Comparison of ENCODE assay signal across 6 cellular contexts in the genomic region with DNA sequence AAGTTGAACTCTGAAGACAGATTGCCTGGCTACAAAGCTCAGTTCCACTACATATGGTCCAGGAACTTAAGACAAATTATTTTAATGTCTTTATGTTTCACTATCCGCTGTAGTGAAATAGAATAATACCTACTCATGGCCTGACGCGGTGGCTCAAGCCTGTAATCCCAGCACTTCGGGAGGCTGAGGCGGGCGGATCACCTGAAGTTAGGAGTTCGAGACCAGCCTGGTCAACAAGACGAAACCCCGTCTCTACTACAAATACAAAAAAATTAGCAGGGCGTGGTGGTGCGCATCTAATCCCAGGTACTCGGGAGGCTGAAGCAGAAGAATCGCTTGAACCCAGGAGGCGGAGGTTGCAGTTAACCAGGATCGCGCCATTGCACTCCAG. TPM values are rescaled to one million over a fixed set of nuclear protein-coding genes. Genes with fewer than 3 reads are reported as not detected.
A peak's percentile ranks its signal among the peaks of the same experiment; 100 is the strongest.
DNase-seq lines count a peak whose midpoint lies in the region; ATAC-seq and TF ChIP-seq lines count a peak whose summit lies in the region.
"Not testable (repeated sequence)": the region's sequence is repeated elsewhere in the genome, so short reads cannot be mapped to it uniquely, and the experiment has no call there.

No MANE protein-coding gene starts in this region.

- peak overlapping the region; percentile 57; the same call in 1 of the 2 replicates for H2AFZ ChIP-seq in Karpas-422 (ENCODE audit: low read length)

- not testable (repeated sequence) for H3K9me3 ChIP-seq in Karpas-422 (ENCODE audit: low read length); liver (ENCODE audit: control insufficient read depth in 4 of 4, low read length in 3 of 4); gastrocnemius medialis

- WGBS in liver, result 91% methylated on average over 16 of the region's 16 CpGs

- peak overlapping the region; percentile 98 to 100 for H3K4me3 Mint-ChIP-seq in activated T-cell treated with anti-CD3 and anti-CD28 coated beads, Interleukin-2, amount 50 U/mL, for 72 hours
- peak overlapping the region; percentile 99 for H3K4me3 Mint-ChIP-seq in effector memory CD8-positive, alpha-beta T cell

- not testable (repeated sequence) for H3K36me3 Mint-ChIP-seq in activated T-cell treated with anti-CD3 and anti-CD28 coated beads, Interleukin-2, amount 50 U/mL, for 72 hours (ENCODE audit: insufficient read depth in 2 of 2)
- H3K36me3 Mint-ChIP-seq in effector memory CD8-positive, alpha-beta T cell (ENCODE audit: insufficient read depth), result peaks cover 42% of the 10 kb centered on the region

- not testable (repeated sequence) for TF ChIP-seq RAD21 in liver (IDR thresholded peaks at IDR 0.05)

- in situ Hi-C loops in gastrocnemius medialis (cut with MboI; ENCODE audit: low sequenced_read_pairs in 4 of 4), result loop anchor here in 1 of 4 donors (10.0 kb wide), 1 partner anchor 50 kb away; a partner anchor contains a TSS

- not testable (repeated sequence) for TF ChIP-seq POLR2A in gastrocnemius medialis (IDR thresholded peaks at IDR 0.05)

- not testable (repeated sequence) for ATAC-seq in activated T-cell treated with anti-CD3 and anti-CD28 coated beads, Interleukin-2, amount 50 U/mL, for 72 hours (replicated peaks in 1 of 2); effector memory CD8-positive, alpha-beta T cell (replicated peaks); gastrocnemius medialis

- not testable (repeated sequence) for TF ChIP-seq CTCF in AG10803 (conservative IDR thresholded peaks at IDR 0.05; ENCODE audit: low read length); liver (IDR thresholded peaks at IDR 0.05; ENCODE audit: low read depth, low read length, missing input control); gastrocnemius medialis (IDR thresholded peaks at IDR 0.05 in 4 of 5, conservative IDR thresholded peaks at IDR 0.05 in 1 of 5)

- H3K27me3 ChIP-seq in Karpas-422 (ENCODE audit: low read length); liver (ENCODE audit: control insufficient read depth in 4 of 4, insufficient read depth in 4 of 4, low read length in 3 of 4); gastrocnemius medialis: not testable (repeated sequence)

- H3K9me2 ChIP-seq in Karpas-422 (replicated peaks; ENCODE audit: insufficient read depth, low read length), result not testable (repeated sequence)

- H3K4me1 Mint-ChIP-seq in activated T-cell treated with anti-CD3 and anti-CD28 coated beads, Interleukin-2, amount 50 U/mL, for 72 hours (ENCODE audit: low read depth), result peaks cover 11% of the 10 kb centered on the region
- H3K4me1 Mint-ChIP-seq in effector memory CD8-positive, alpha-beta T cell (ENCODE audit: low read depth in 2 of 2), result peaks cover 10 to 11% of the 10 kb centered on the region in 2 donors

- not testable (repeated sequence) for H3K9me3 Mint-ChIP-seq in activated T-cell treated with anti-CD3 and anti-CD28 coated beads, Interleukin-2, amount 50 U/mL, for 72 hours; effector memory CD8-positive, alpha-beta T cell

- H3K27me3 Mint-ChIP-seq in activated T-cell treated with anti-CD3 and anti-CD28 coated beads, Interleukin-2, amount 50 U/mL, for 72 hours (ENCODE audit: low read depth); effector memory CD8-positive, alpha-beta T cell: not testable (repeated sequence)

- not testable (repeated sequence) for H3K36me3 ChIP-seq in Karpas-422 (ENCODE audit: insufficient read depth, low read length); liver (ENCODE audit: control insufficient read depth in 4 of 4, insufficient read depth in 3 of 4, low read depth in 1 of 4, low read length in 3 of 4)
- H3K36me3 ChIP-seq in gastrocnemius medialis, result peaks cover 0 to 11% of the 10 kb centered on the region in 2 donors

- H4K20me1 ChIP-seq in Karpas-422 (ENCODE audit: insufficient read depth, low read depth, low read length), result not testable (repeated sequence)

- not testable (repeated sequence) for H3K27ac ChIP-seq in Karpas-422 (ENCODE audit: low read length)
- H3K27ac ChIP-seq in liver (ENCODE audit: low read depth in 1 of 2, low read length in 2 of 2) (peak overlapping the region; percentile 77 to 79), gastrocnemius medialis (peak overlapping the region; percentile 83 to 88 (median 84))

- peaks cover 33% of the 10 kb centered on the region for H3K79me2 ChIP-seq in Karpas-422 (ENCODE audit: low read length)

- peak overlapping the region; percentile 85 for H3K4me2 ChIP-seq in Karpas-422 (ENCODE audit: low read depth, low read length, poor library complexity, severe bottlenecking)

- H3K9ac ChIP-seq in Karpas-422 (ENCODE audit: low read length), result peak overlapping the region; percentile 81
- H3K9ac ChIP-seq in liver (ENCODE audit: low read depth in 1 of 2, low read length in 2 of 2), result not testable (repeated sequence)

- DNase-seq in AG10803 (ENCODE audit: low read depth); Karpas-422; activated T-cell treated with anti-CD3 and anti-CD28 coated beads, Interleukin-2, amount 50 U/mL, for 72 hours; effector memory CD8-positive, alpha-beta T cell; gastrocnemius medialis: not testable (repeated sequence)

- H3K4me3 ChIP-seq in AG10803 (ENCODE audit: low read length) (peak overlapping the region; percentile 88), Karpas-422 (ENCODE audit: low read length) (peak overlapping the region; percentile 92), liver (ENCODE audit: low read depth in 1 of 3, low read length in 3 of 3) (peak overlapping the region; percentile 77 to 90 (median 78)), gastrocnemius medialis (peak overlapping the region; percentile 84 to 95 (median 87))

- H3K4me1 ChIP-seq in Karpas-422 (ENCODE audit: low read length), result peaks cover 16% of the 10 kb centered on the region
- H3K4me1 ChIP-seq in liver (ENCODE audit: control insufficient read depth in 4 of 4, insufficient read depth in 4 of 4, low read length in 3 of 4), result peaks cover 4 to 14% (median 11%) of the 10 kb centered on the region in 4 donors
- H3K4me1 ChIP-seq in gastrocnemius medialis, result peaks cover 10 to 18% of the 10 kb centered on the region in 2 donors

- intact Hi-C loops in gastrocnemius medialis (cut with DNase I; ENCODE audit: low total_unique reads), result loop anchor here (10.0 kb wide), 1 partner anchor 730 kb away; a partner anchor contains a TSS

- peak overlapping the region; percentile 86 for H3K27ac Mint-ChIP-seq in activated T-cell treated with anti-CD3 and anti-CD28 coated beads, Interleukin-2, amount 50 U/mL, for 72 hours
- peak overlapping the region; percentile 97 for H3K27ac Mint-ChIP-seq in effector memory CD8-positive, alpha-beta T cell

RNA-seq across cellular contexts. Expression of a gene that starts 0.6 kb away (rescaled TPM):
- total RNA-seq in Karpas-422 (2014; rRNA removed; shearing (Covaris generic); ENCODE audit: low replicate concordance), result 56.0 and 165 TPM in 2 replicates
- total RNA-seq in activated T-cell treated with anti-CD3 and anti-CD28 coated beads, Interleukin-2, amount 50 U/mL, for 72 hours, result 10 to 100 TPM; 54.7 to 54.8 TPM
- total RNA-seq in liver (10 to 100 TPM; 40.5 to 54.7 TPM), gastrocnemius medialis (100 to 1,000 TPM in 1 of 4 donors, 10 to 100 TPM in 3; 64.9 to 123 (median 76.8) TPM)
- polyA plus RNA-seq in liver, result 10 to 100 TPM; 66.8 to 78.2 TPM

RNA-seq across cellular contexts. Expression of a gene that starts 23.1 kb away (rescaled TPM):
- not detected in 2 replicates for total RNA-seq in Karpas-422 (2014; rRNA removed; shearing (Covaris generic); ENCODE audit: low replicate concordance)
- not detected for total RNA-seq in activated T-cell treated with anti-CD3 and anti-CD28 coated beads, Interleukin-2, amount 50 U/mL, for 72 hours
- total RNA-seq in liver (not detected), gastrocnemius medialis (not detected)
- polyA plus RNA-seq in liver, result not detected

RNA-seq across cellular contexts. Expression of a gene that starts 37.0 kb away (rescaled TPM):
- 43.8 and 47.1 TPM in 2 replicates for total RNA-seq in Karpas-422 (2014; rRNA removed; shearing (Covaris generic); ENCODE audit: low replicate concordance)
- total RNA-seq in activated T-cell treated with anti-CD3 and anti-CD28 coated beads, Interleukin-2, amount 50 U/mL, for 72 hours, result 100 to 1,000 TPM; 133 to 191 TPM
- total RNA-seq in liver (10 to 100 TPM; 20.5 to 23.8 TPM), gastrocnemius medialis (10 to 100 TPM; 32.7 to 41.1 (median 35.4) TPM)
- polyA plus RNA-seq in liver, result 10 to 100 TPM; 10.5 to 17.1 TPM

RNA-seq across cellular contexts. Expression of a gene that starts 51.9 kb away (rescaled TPM):
- total RNA-seq in Karpas-422 (2014; rRNA removed; shearing (Covaris generic); ENCODE audit: low replicate concordance), result not detected in 2 replicates
- under 1 TPM; 0.32 to 0.50 TPM for total RNA-seq in activated T-cell treated with anti-CD3 and anti-CD28 coated beads, Interleukin-2, amount 50 U/mL, for 72 hours
- 10 to 100 TPM in 1 of 2 donors, not detected in 1; 22.6 TPM for total RNA-seq in liver
- not detected for polyA plus RNA-seq in liver
- not detected for total RNA-seq in gastrocnemius medialis

RNA-seq across cellular contexts. Expression of a gene that starts 52.7 kb away (rescaled TPM):
- total RNA-seq in Karpas-422 (2014; rRNA removed; shearing (Covaris generic); ENCODE audit: low replicate concordance), result 120 and 167 TPM in 2 replicates
- 10 to 100 TPM; 45.9 to 52.9 TPM for total RNA-seq in activated T-cell treated with anti-CD3 and anti-CD28 coated beads, Interleukin-2, amount 50 U/mL, for 72 hours
- total RNA-seq in liver (10 to 100 TPM; 44.7 to 86.8 TPM), gastrocnemius medialis (100 to 1,000 TPM; 229 to 482 (median 368) TPM)
- 100 to 1,000 TPM; 191 to 275 TPM for polyA plus RNA-seq in liver
